ENCODE assay signal across 8 cellular contexts in the genomic region with DNA sequence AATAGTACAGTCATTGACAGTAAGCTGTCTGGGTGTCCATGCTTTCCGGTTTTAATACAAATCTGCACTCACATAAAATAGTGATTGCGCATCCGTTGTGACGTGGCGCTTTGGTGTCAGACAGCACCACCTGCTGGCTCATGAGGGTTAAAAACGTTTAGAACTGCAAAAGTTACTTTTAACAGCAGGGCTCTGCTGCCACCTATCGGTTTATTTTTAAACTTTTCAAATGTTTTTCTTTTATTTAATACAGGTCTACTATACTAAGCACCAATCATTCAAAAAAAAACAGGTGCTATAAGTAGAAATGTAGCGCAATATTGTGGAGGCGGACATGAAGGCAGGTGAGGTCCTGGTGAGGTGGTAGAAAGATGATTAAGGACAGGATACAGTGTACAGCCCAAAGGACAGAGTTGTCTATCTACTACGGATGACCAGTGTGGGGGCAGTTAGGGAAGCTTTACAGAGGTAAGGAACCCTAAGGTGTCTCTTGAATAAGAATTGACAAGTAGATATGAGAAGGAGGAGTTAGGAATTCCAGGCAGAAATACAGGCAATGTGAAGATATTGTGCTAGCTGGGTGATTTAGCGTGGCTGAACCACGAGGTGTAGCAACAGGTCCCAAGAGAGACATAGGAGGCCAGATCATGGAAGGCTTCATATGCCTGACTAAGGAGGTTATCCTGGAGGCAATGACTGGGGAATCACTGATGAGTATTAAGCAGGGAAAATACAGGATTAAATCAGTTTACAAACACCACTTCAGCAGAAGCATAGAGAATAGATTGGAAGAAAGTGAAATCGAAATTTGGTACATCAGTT.
DNase-seq lines count a peak whose midpoint lies in the region; ATAC-seq and TF ChIP-seq lines count a peak whose summit lies in the region.

No MANE protein-coding gene starts in this region.

- H3K36me3 ChIP-seq in KMS-11 (ENCODE audit: insufficient read depth) (no peaks in the 10 kb centered on the region), esophagus squamous epithelium (no peaks in the 10 kb centered on the region)

- no peak overlapping the region for H3K4me3 ChIP-seq in KMS-11 (IDR thresholded peaks at IDR 0.05; ENCODE audit: insufficient read depth, low read depth, low read length)
- H3K4me3 ChIP-seq in esophagus squamous epithelium: no peak overlapping the region

- 20 to 22% methylated on average over 13 of the region's 13 CpGs for WGBS in esophagus squamous epithelium, 2 donors

- in situ Hi-C loops in Caki2 (cut with HindIII; ENCODE audit: low pct_unique_long_range_greater_than_20kb, low sequenced_read_pairs): no loop called here

- peak; percentile 97 for TF ChIP-seq CTCF in KMS-11 (conservative IDR thresholded peaks at IDR 0.05; ENCODE audit: low read depth, low read length)
- peak; percentile 90 to 97 (median 94) for TF ChIP-seq CTCF in esophagus squamous epithelium (IDR thresholded peaks at IDR 0.05)
- TF ChIP-seq CTCF in nephron (IDR thresholded peaks at IDR 0.05; ENCODE audit: unreplicated experiment in 3 of 3): peak; percentile 93 to 98 (median 94)

- H3K4me1 ChIP-seq in KMS-11 (ENCODE audit: low read depth, poor library complexity, severe bottlenecking) (no peaks in the 10 kb centered on the region), esophagus squamous epithelium (peaks cover 0 to 4% (median 0%) of the 10 kb centered on the region in 3 donors)

- H3K79me2 ChIP-seq in KMS-11 (ENCODE audit: insufficient read depth, low read depth): no peaks in the 10 kb centered on the region

- H3K36me3 Mint-ChIP-seq in nephron (ENCODE audit: low read depth): no peaks in the 10 kb centered on the region

- peak; percentile 64 for DNase-seq in Caki2 (ENCODE audit: low read depth)
- peak; percentile 32 for DNase-seq in OCI-M2 (lab: John Stamatoyannopoulos, UW; ENCODE audit: unreplicated experiment)
- DNase-seq in activated T-cell treated with anti-CD3 and anti-CD28 coated beads for 48 hours (ENCODE audit: low read depth): peak; percentile 62
- peak; percentile 9 for DNase-seq in esophagus squamous epithelium (lab: John Stamatoyannopoulos, UW)
- peak; percentile 33 to 83 (median 68) for DNase-seq in stimulated activated naive CD4-positive, alpha-beta T cell (lab: John Stamatoyannopoulos, UW)

- ATAC-seq in GM21423 (IDR thresholded peaks at IDR 0.05; ENCODE audit: unreplicated experiment): peak; percentile 90

- H3K27me3 ChIP-seq in KMS-11 (ENCODE audit: insufficient read depth, low read depth) (no peaks in the 10 kb centered on the region), esophagus squamous epithelium (peaks cover 0 to 15% (median 0%) of the 10 kb centered on the region in 4 donors)

- intact Hi-C loops in esophagus squamous epithelium (cut with DNase I): loop anchor here (5.0 to 10.0 kb wide), 2 partner anchors 260 to 712 kb away; no protein-coding TSS in a partner anchor

- H3K4me2 ChIP-seq in KMS-11: 0 out of 2 replicates have a peak overlapping the region, but pooled peaks have one; percentile 8

- H3K27me3 Mint-ChIP-seq in nephron (ENCODE audit: low read depth): peaks cover 8% of the 10 kb centered on the region

- H3K9me3 Mint-ChIP-seq in nephron: no peaks in the 10 kb centered on the region

- no peak overlapping the region for H3K4me3 Mint-ChIP-seq in nephron

- no peaks in the 10 kb centered on the region for H3K4me1 Mint-ChIP-seq in nephron

- H3K27ac ChIP-seq in KMS-11 (no peak overlapping the region), esophagus squamous epithelium (no peak overlapping the region)

- H4K20me1 ChIP-seq in KMS-11 (ENCODE audit: insufficient read depth): no peaks in the 10 kb centered on the region

- no peak for TF ChIP-seq POLR2A in esophagus squamous epithelium (IDR thresholded peaks at IDR 0.05)

- peak overlapping the region; percentile 43; the same call in 1 of the 2 replicates for H2AFZ ChIP-seq in KMS-11 (ENCODE audit: low read depth)

- H3K27ac Mint-ChIP-seq in nephron: no peak overlapping the region

- H3K9me3 ChIP-seq in esophagus squamous epithelium: no peaks in the 10 kb centered on the region

- no peak overlapping the region for H3K9ac ChIP-seq in KMS-11

Comparison
In these comparisons a context has a peak if more than half of its experiments do, and no peak if none do; other contexts are left out.
1. DNase-seq: peak in every context shown above with its lines; median percentile 68 in stimulated activated naive CD4-positive, alpha-beta T cell; 64 in Caki2; 62 in activated T-cell treated with anti-CD3 and anti-CD28 coated beads for 48 hours; 32 in OCI-M2; 9 in esophagus squamous epithelium.